Comparison of ENCODE assay signal across 29 cellular contexts in the genomic region with DNA sequence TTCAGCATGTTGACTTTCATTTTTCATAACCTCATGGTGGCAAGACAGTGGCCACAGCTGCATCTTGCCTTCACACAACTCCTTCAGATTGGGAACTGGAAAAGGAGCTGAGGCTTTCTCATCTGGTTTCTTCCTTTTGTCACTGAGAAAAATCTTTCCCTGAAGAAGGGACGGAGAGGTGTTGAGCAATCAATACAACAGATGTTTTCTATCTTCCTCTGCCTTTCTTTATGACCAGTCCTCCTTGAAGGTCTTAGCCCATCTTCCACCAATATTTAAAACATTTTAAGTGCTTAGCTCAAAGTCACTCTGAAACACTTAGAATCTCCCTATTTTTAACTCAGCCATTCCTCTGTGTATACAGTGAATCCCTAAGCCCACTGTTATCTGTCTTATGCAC.
"Had no signal": no experiment of that assay in that cellular context is flagged by ENCODE, and none has a peak within 500 bp of the region (broad histone marks: within the 10 kb centered on the region; RNA-seq: fewer than 3 reads in every experiment).

No MANE protein-coding gene starts in this region.

- H3K4me1 Mint-ChIP-seq: activated naive CD8-positive, alpha-beta T cell treated with anti-CD3 and anti-CD28 coated beads for 36 hours; nephron had no signal

- H3K27ac Mint-ChIP-seq: activated CD4-positive, alpha-beta memory T cell treated with anti-CD3 and anti-CD28 coated beads for 36 hours; activated naive CD4-positive, alpha-beta T cell treated with anti-CD3 and anti-CD28 coated beads for 36 hours; activated naive CD8-positive, alpha-beta T cell treated with anti-CD3 and anti-CD28 coated beads for 36 hours; activated T-helper 1 cell treated with anti-CD3 and anti-CD28 coated beads, Interleukin-12 subunit alpha, Interleukin-12 subunit beta, Interleukin-2, Interleukin-4 antibody, amounts not matched to agents 30 ng/mL and 10 ng/mL and 1 ng/mL, durations not matched to agents 14 hours and 24 hours and 36 hours; effector memory CD8-positive, alpha-beta T cell; nephron; T-helper 2 cell treated with Interferon-gamma antibody and Interleukin-4, amounts not matched to agents 5 μg/mL and 100 μg/mL, for 36 hours had no signal

- FAIRE-seq: astrocyte, endothelial cell of umbilical vein had no signal

- H3K9me3 ChIP-seq: testis had no signal

- H3K27me3 Mint-ChIP-seq: activated naive CD8-positive, alpha-beta T cell treated with anti-CD3 and anti-CD28 coated beads for 36 hours had no signal

- H3K4me3 Mint-ChIP-seq: activated CD4-positive, alpha-beta memory T cell treated with anti-CD3 and anti-CD28 coated beads for 36 hours; activated naive CD4-positive, alpha-beta T cell treated with anti-CD3 and anti-CD28 coated beads for 36 hours; activated naive CD8-positive, alpha-beta T cell treated with anti-CD3 and anti-CD28 coated beads for 36 hours; activated T-helper 1 cell treated with anti-CD3 and anti-CD28 coated beads, Interleukin-12 subunit alpha, Interleukin-12 subunit beta, Interleukin-2, Interleukin-4 antibody, amounts not matched to agents 30 ng/mL and 10 ng/mL and 1 ng/mL, durations not matched to agents 14 hours and 24 hours and 36 hours; effector memory CD8-positive, alpha-beta T cell; nephron; T-helper 2 cell treated with Interferon-gamma antibody and Interleukin-4, amounts not matched to agents 5 μg/mL and 100 μg/mL, for 36 hours had no signal

- H3K4me1 ChIP-seq: esophagus muscularis mucosa, left ventricle myocardium inferior, testis, transverse colon had no signal

- ATAC-seq: effector memory CD8-positive, alpha-beta T cell; sciatic nerve; stimulated activated naive CD8-positive, alpha-beta T cell treated with anti-CD3 and anti-CD28 coated beads, Interleukin-15, Interleukin-2, amounts not matched to agents 100 U/mL and 50 U/mL, for 24 hours had no signal

- DNase-seq: activated CD4-positive, alpha-beta memory T cell treated with anti-CD3 and anti-CD28 coated beads for 36 hours; activated CD4-positive, alpha-beta T cell treated with anti-CD3 and anti-CD28 coated beads for 48 hours; activated CD8-positive, alpha-beta memory T cell treated with anti-CD3 and anti-CD28 coated beads, Interleukin-2, amount 50 U/mL, for 4 hours; activated effector memory CD4-positive, alpha-beta T cell treated with anti-CD3 and anti-CD28 coated beads, Interleukin-2, amount 50 U/mL, for 16 hours; activated naive CD4-positive, alpha-beta T cell treated with anti-CD3 and anti-CD28 coated beads for 36 hours; activated naive CD8-positive, alpha-beta T cell treated with anti-CD3 and anti-CD28 coated beads for 36 hours; activated T-cell treated with anti-CD3 and anti-CD28 coated beads, Interleukin-2, amount 50 U/mL, for 1 hour; brain microvascular endothelial cell; caudate nucleus; cortex of kidney; effector memory CD8-positive, alpha-beta T cell; foreskin melanocyte; islet precursor cell; left ventricle myocardium inferior; posterior cingulate gyrus; stimulated activated CD4-positive, alpha-beta T cell treated with anti-CD3 and anti-CD28 coated beads, Interleukin-12 subunit alpha, Interleukin-12 subunit beta, amount 100 ng/mL, for 4 hours; stimulated activated CD4-positive, alpha-beta T cell treated with anti-CD3 and anti-CD28 coated beads, Interleukin-4, amount 100 ng/mL, for 1 hour; stimulated activated naive CD8-positive, alpha-beta T cell treated with anti-CD3 and anti-CD28 coated beads, Interleukin-15, Interleukin-2, amounts not matched to agents 100 U/mL and 50 U/mL, for 24 hours; T-helper 1 cell; testis; transverse colon had no signal

- H3K27ac ChIP-seq: brain microvascular endothelial cell, esophagus muscularis mucosa, left ventricle myocardium inferior, skin epidermis, testis, transverse colon had no signal

- H3K36me3 Mint-ChIP-seq: activated CD4-positive, alpha-beta memory T cell treated with anti-CD3 and anti-CD28 coated beads for 36 hours had no signal

- H3K27me3 ChIP-seq: brain microvascular endothelial cell, esophagus muscularis mucosa, testis, transverse colon had no signal

- H3K4me3 ChIP-seq: esophagus muscularis mucosa, left ventricle myocardium inferior, skin epidermis, testis, transverse colon had no signal
